ENCODE assay signal across 23 cellular contexts in genomic region chr5:135341696-135342095, GRCh38. TPM values are rescaled to one million over a fixed set of nuclear protein-coding genes. Genes with fewer than 3 reads are reported as not detected.
A peak's percentile ranks its signal among the peaks of the same experiment; 100 is the strongest.
DNase-seq lines count a peak whose midpoint lies in the region; ATAC-seq, FAIRE-seq and TF ChIP-seq lines count a peak whose summit lies in the region.
"Had no signal": no experiment of that assay in that cellular context is flagged by ENCODE, and none has a peak within 500 bp of the region (broad histone marks: within the 10 kb centered on the region; RNA-seq: fewer than 3 reads in every experiment).

No MANE protein-coding gene starts in this region.

- no peak for DNase-seq in activated T-cell treated with anti-CD3 and anti-CD28 coated beads, Interleukin-2, amount 50 U/mL, for 24 hours
- DNase-seq in activated T-cell treated with anti-CD3 and anti-CD28 coated beads for 4 hours (no peak), Peyer's patch (peak in 2 of 3 donors; percentile 43 to 46), colonic mucosa (no peak), small intestine (no peak), frontal cortex (ENCODE audit: low spot score in 2 of 2) (no peak), osteocyte (ENCODE audit: extremely low spot score, unreplicated experiment) (no peak)
- DNase-seq: 8988T, ACHN, Kasumi-1, NCI-H1105 treated with DMSO at 0.1 percent for 48 hours, NCI-H146, NCI-H1930, NCI-H2107, NCI-H524, NCI-H774, PC-9, RPMI8226, SHP77 had no signal

- no peaks in the 10 kb centered on the region for H3K27me3 Mint-ChIP-seq in activated T-cell treated with anti-CD3 and anti-CD28 coated beads, Interleukin-2, amount 50 U/mL, for 24 hours
- H3K27me3 Mint-ChIP-seq in osteocyte (ENCODE audit: unreplicated experiment) = no peaks in the 10 kb centered on the region

- H3K36me3 Mint-ChIP-seq in activated T-cell treated with anti-CD3 and anti-CD28 coated beads, Interleukin-2, amount 50 U/mL, for 24 hours (ENCODE audit: low read depth) = peaks cover 99% of the 10 kb centered on the region
- H3K36me3 Mint-ChIP-seq in osteocyte (ENCODE audit: unreplicated experiment) = peaks cover 57% of the 10 kb centered on the region

- no peaks in the 10 kb centered on the region for H3K9me3 Mint-ChIP-seq in activated T-cell treated with anti-CD3 and anti-CD28 coated beads, Interleukin-2, amount 50 U/mL, for 24 hours
- H3K9me3 Mint-ChIP-seq in osteocyte (ENCODE audit: unreplicated experiment) = no peaks in the 10 kb centered on the region

- intact Hi-C loops in colonic mucosa (cut with DNase I) = no loop called here

- no peak for TF ChIP-seq CTCF in Peyer's patch (IDR thresholded peaks at IDR 0.05)
- TF ChIP-seq CTCF in colonic mucosa (IDR thresholded peaks at IDR 0.05) = no peak
- no peak for TF ChIP-seq CTCF in osteocyte (IDR thresholded peaks at IDR 0.05)

- TF ChIP-seq POLR2A in Peyer's patch (IDR thresholded peaks at IDR 0.05) = no peak

- FAIRE-seq in small intestine (lab: Jason Lieb, UNC) (no peak), frontal cortex (lab: Jason Lieb, UNC) (no peak)
- FAIRE-seq: D721Med, H54, HepG2 had no signal

- H3K9ac ChIP-seq in colonic mucosa (ENCODE audit: low read depth in 2 of 2, low read length in 2 of 2) = peak overlapping the region in 1 of 2 donors; percentile 2

- H3K4me1 ChIP-seq in Peyer's patch (peaks cover 0 to 40% (median 7%) of the 10 kb centered on the region in 4 donors), colonic mucosa (peaks cover 12% of the 10 kb centered on the region), small intestine (ENCODE audit: control insufficient read depth in 2 of 2, insufficient read depth in 1 of 2, low read depth in 1 of 2, low read length in 1 of 2) (peaks cover 3 to 19% of the 10 kb centered on the region in 2 donors)

- no peaks in the 10 kb centered on the region for H3K27me3 ChIP-seq in Peyer's patch
- H3K27me3 ChIP-seq in colonic mucosa = no peaks in the 10 kb centered on the region
- no peaks in the 10 kb centered on the region for H3K27me3 ChIP-seq in small intestine (ENCODE audit: control insufficient read depth in 2 of 2, insufficient read depth in 2 of 2, low read length in 2 of 2)

- H3K9me3 ChIP-seq in Peyer's patch (no peaks in the 10 kb centered on the region), colonic mucosa (no peaks in the 10 kb centered on the region), small intestine (ENCODE audit: control insufficient read depth, low read depth) (no peaks in the 10 kb centered on the region)

- no peaks in the 10 kb centered on the region for H3K4me1 Mint-ChIP-seq in activated T-cell treated with anti-CD3 and anti-CD28 coated beads, Interleukin-2, amount 50 U/mL, for 24 hours (ENCODE audit: low read depth)
- H3K4me1 Mint-ChIP-seq in osteocyte (ENCODE audit: unreplicated experiment) = no peaks in the 10 kb centered on the region

- H3K27ac Mint-ChIP-seq in activated T-cell treated with anti-CD3 and anti-CD28 coated beads, Interleukin-2, amount 50 U/mL, for 24 hours = peak overlapping the region; percentile 38
- H3K27ac Mint-ChIP-seq in osteocyte (ENCODE audit: unreplicated experiment) = no peak overlapping the region

- H3K4me3 Mint-ChIP-seq in activated T-cell treated with anti-CD3 and anti-CD28 coated beads, Interleukin-2, amount 50 U/mL, for 24 hours = no peak overlapping the region
- H3K4me3 Mint-ChIP-seq in osteocyte (ENCODE audit: unreplicated experiment) = no peak overlapping the region

- H3K27ac ChIP-seq in Peyer's patch (peak overlapping the region in 3 of 4 donors; percentile 36 to 81 (median 49)), colonic mucosa (peak overlapping the region; percentile 11), small intestine (ENCODE audit: low read depth in 1 of 2, low read length in 1 of 2) (peak overlapping the region; percentile 69 to 72)
- H3K27ac ChIP-seq: PC-9 had no signal

- peaks cover 0 to 89% (median 0%) of the 10 kb centered on the region in 3 donors for H3K36me3 ChIP-seq in Peyer's patch
- peaks cover 21% of the 10 kb centered on the region for H3K36me3 ChIP-seq in colonic mucosa
- peaks cover 11 to 15% of the 10 kb centered on the region in 2 donors for H3K36me3 ChIP-seq in small intestine (ENCODE audit: control insufficient read depth in 2 of 2, insufficient read depth in 2 of 2, low read length in 2 of 2)

- ATAC-seq in HG02759 (IDR thresholded peaks at IDR 0.05; ENCODE audit: unreplicated experiment) = no peak

- no peak overlapping the region for H3K4me3 ChIP-seq in Peyer's patch
- no peak overlapping the region for H3K4me3 ChIP-seq in colonic mucosa
- H3K4me3 ChIP-seq in small intestine (ENCODE audit: low read depth in 1 of 2, low read length in 2 of 2) = no peak overlapping the region
- H3K4me3 ChIP-seq: PC-9 had no signal

- WGBS in small intestine, 3 donors = 44 to 83% (median 69%) methylated on average over 4 of the region's 4 CpGs

RNA-seq across cellular contexts. Expression of gene MACROH2A1, which starts 57.3 kb away (rescaled TPM):
- total RNA-seq in Peyer's patch (100 to 1,000 TPM; 407 to 489 (median 431) TPM), colonic mucosa (100 to 1,000 TPM; 191 to 323 TPM), frontal cortex (134 TPM), osteocyte (123 and 126 TPM in 2 replicates)
- 100 to 1,000 TPM; 154 to 223 (median 198) TPM for polyA plus RNA-seq in small intestine

Comparison
In these comparisons a context has a peak if more than half of its experiments do, and no peak if none do; other contexts are left out.
1. DNase-seq: peak in Peyer's patch (2 of 3); none in activated T-cell treated with anti-CD3 and anti-CD28 coated beads, Interleukin-2, amount 50 U/mL, for 24 hours (single experiment), activated T-cell treated with anti-CD3 and anti-CD28 coated beads for 4 hours (single experiment), colonic mucosa (single experiment), small intestine (single experiment), frontal cortex (0 of 2) and osteocyte (single experiment).
2. H3K27ac ChIP-seq: peak in every context shown above with its lines; median percentile 70 in small intestine; 49 in Peyer's patch; 11 in colonic mucosa.